Comparison of ENCODE assay signal across 19 cellular contexts in genomic region chr10:77856566-77856965, GRCh38.
"Had no signal": no experiment of that assay in that cellular context is flagged by ENCODE, and none has a peak within 500 bp of the region (broad histone marks: within the 10 kb centered on the region; RNA-seq: fewer than 3 reads in every experiment).

No MANE protein-coding gene starts in this region.

- H3K9me3 ChIP-seq: ascending aorta, neutrophil, transverse colon had no signal

- H3K4me1 Mint-ChIP-seq: activated CD4-positive, alpha-beta T cell treated with anti-CD3 and anti-CD28 coated beads for 36 hours had no signal

- H3K4me3 Mint-ChIP-seq: activated CD4-positive, alpha-beta T cell treated with anti-CD3 and anti-CD28 coated beads for 36 hours; activated T-cell treated with anti-CD3 and anti-CD28 coated beads, Interleukin-2, amount 50 U/mL, for 72 hours; brain; effector memory CD8-positive, alpha-beta T cell; natural killer cell treated with Interleukin-12 subunit alpha and Interleukin-12 subunit beta and Interleukin-15 and Interleukin-18, amount 100 ng/mL, for 72 hours; T-helper 2 cell treated with Interferon-gamma antibody and Interleukin-4, amounts not matched to agents 5 μg/mL and 100 μg/mL, for 36 hours had no signal

- H3K4me1 ChIP-seq: ascending aorta, transverse colon had no signal

- H3K36me3 Mint-ChIP-seq: activated naive CD4-positive, alpha-beta T cell treated with anti-CD3 and anti-CD28 coated beads, Interleukin-2, amount 50 U/mL, for 72 hours; natural killer cell treated with Interleukin-12 subunit alpha and Interleukin-12 subunit beta and Interleukin-15 and Interleukin-18, amount 100 ng/mL, for 72 hours had no signal

- H3K27me3 ChIP-seq: ascending aorta, neutrophil, transverse colon had no signal

- H3K27me3 Mint-ChIP-seq: activated CD4-positive, alpha-beta T cell treated with anti-CD3 and anti-CD28 coated beads for 36 hours; effector memory CD8-positive, alpha-beta T cell; natural killer cell treated with Interleukin-12 subunit alpha and Interleukin-12 subunit beta and Interleukin-15 and Interleukin-18, amount 100 ng/mL, for 72 hours had no signal

- ATAC-seq: activated CD4-positive, alpha-beta T cell treated with anti-CD3 and anti-CD28 coated beads for 36 hours; activated naive CD4-positive, alpha-beta T cell treated with anti-CD3 and anti-CD28 coated beads, Interleukin-2, amount 50 U/mL, for 72 hours; activated T-cell treated with anti-CD3 and anti-CD28 coated beads, Interleukin-2, amount 50 U/mL, for 72 hours; effector memory CD8-positive, alpha-beta T cell had no signal

- H3K27ac ChIP-seq: ascending aorta, neutrophil, transverse colon had no signal

- H3K36me3 ChIP-seq: neutrophil had no signal

- H3K27ac Mint-ChIP-seq: activated CD4-positive, alpha-beta T cell treated with anti-CD3 and anti-CD28 coated beads for 36 hours; activated T-cell treated with anti-CD3 and anti-CD28 coated beads, Interleukin-2, amount 50 U/mL, for 72 hours; natural killer cell treated with Interleukin-12 subunit alpha and Interleukin-12 subunit beta and Interleukin-15 and Interleukin-18, amount 100 ng/mL, for 72 hours; T-helper 2 cell treated with Interferon-gamma antibody and Interleukin-4, amounts not matched to agents 5 μg/mL and 100 μg/mL, for 36 hours had no signal

- H3K9me3 Mint-ChIP-seq: activated naive CD4-positive, alpha-beta T cell treated with anti-CD3 and anti-CD28 coated beads, Interleukin-2, amount 50 U/mL, for 72 hours; activated T-cell treated with anti-CD3 and anti-CD28 coated beads, Interleukin-2, amount 50 U/mL, for 72 hours; brain; effector memory CD8-positive, alpha-beta T cell; natural killer cell treated with Interleukin-12 subunit alpha and Interleukin-12 subunit beta and Interleukin-15 and Interleukin-18, amount 100 ng/mL, for 72 hours; T-helper 2 cell treated with Interferon-gamma antibody and Interleukin-4, amounts not matched to agents 5 μg/mL and 100 μg/mL, for 36 hours had no signal

- DNase-seq: activated CD4-positive, alpha-beta T cell treated with anti-CD3 and anti-CD28 coated beads for 36 hours; activated CD4-positive, CD25-positive, alpha-beta regulatory T cell; activated naive CD4-positive, alpha-beta T cell; activated T-cell treated with anti-CD3 and anti-CD28 coated beads for 4 hours; activated T-cell treated with anti-CD3 and anti-CD28 coated beads, Interleukin-2, amount 50 U/mL, for 72 hours; cortex of kidney; effector memory CD8-positive, alpha-beta T cell; hippocampal formation; kidney; mesenchymal stem cell; stimulated activated naive CD4-positive, alpha-beta T cell; T-helper 1 cell; transverse colon had no signal

- H3K4me3 ChIP-seq: ascending aorta, transverse colon had no signal
